8 cellular contexts compared by ENCODE assay signal in genomic region chr1:46132529-46133180, GRCh38. TPM values are rescaled to one million over a fixed set of nuclear protein-coding genes. Genes with fewer than 3 reads are reported as not detected.
DNase-seq lines count a peak whose midpoint lies in the region; ATAC-seq, FAIRE-seq and TF ChIP-seq lines count a peak whose summit lies in the region.

TSS of gene PIK3R3 (minus strand) at chr1:46132629. CDS start at chr1:46131952, 677 bp downstream.

- ATAC-seq in GM21515 (IDR thresholded peaks at IDR 0.05; ENCODE audit: unreplicated experiment): peak; percentile 85
- ATAC-seq in mucosa of descending colon: peak; percentile 98

- no peaks in the 10 kb centered on the region for H3K9me3 ChIP-seq in mucosa of descending colon

- H3K36me3 ChIP-seq in mucosa of descending colon (ENCODE audit: low read depth): no peaks in the 10 kb centered on the region

- no peak for FAIRE-seq in D721Med (lab: Jason Lieb, UNC)

- peak; percentile 78 for DNase-seq in D721Med (ENCODE audit: insufficient read length, low spot score)
- peak; percentile 97 for DNase-seq in HuH-7 (ENCODE audit: low spot score)
- peak; percentile 98 for DNase-seq in OCI-M1 (lab: John Stamatoyannopoulos, UW)
- DNase-seq in activated T-cell treated with anti-CD3 and anti-CD28 coated beads, Interleukin-2, amount 50 U/mL, for 1 hour: peak; percentile 80
- DNase-seq in epithelial cell of prostate (ENCODE audit: low read depth, low spot score): peak; percentile 97
- DNase-seq in mucosa of descending colon: peak; percentile 95 to 98 (median 98)
- DNase-seq in stimulated activated CD8-positive, alpha-beta memory T cell treated with anti-CD3 and anti-CD28 coated beads, Interleukin-4, amount 100 ng/mL, for 24 hours (ENCODE audit: low read depth): peak; percentile 85

- H3K4me3 ChIP-seq in mucosa of descending colon: peak within 1 kb of the TSS; percentile 24

- no peak for TF ChIP-seq CTCF in D721Med (IDR thresholded peaks at IDR 0.05; ENCODE audit: insufficient read depth, missing control alignments)
- TF ChIP-seq CTCF in mucosa of descending colon (IDR thresholded peaks at IDR 0.05): no peak

- H3K27ac ChIP-seq in epithelial cell of prostate: peak within 1 kb of the TSS; percentile 91

- intact Hi-C loops in mucosa of descending colon (cut with DNase I, micrococcal nuclease): no loop called here

- H3K4me1 ChIP-seq in mucosa of descending colon (ENCODE audit: low read depth): peaks cover 5% of the 10 kb centered on the region

RNA-seq across cellular contexts. Expression of gene PIK3R3, which starts in this region (rescaled TPM):
- 10 to 100 TPM in 2 of 3 donors, 1 to 10 TPM in 1; 5.9 to 15.6 (median 10.6) TPM for total RNA-seq in mucosa of descending colon

Comparison
In these comparisons a context has a peak if more than half of its experiments do, and no peak if none do; other contexts are left out.
1. Peak in every context shown above with its lines: DNase-seq, ATAC-seq, H3K4me3 ChIP-seq and H3K27ac ChIP-seq.